Comparison of ENCODE assay signal across 1 cellular context in genomic region chr3:39137991-39138803, GRCh38.
TF ChIP-seq lines count a peak whose summit lies in the region.

No MANE protein-coding gene starts in this region.

TF ChIP-seq in IMR-90, 13 proteins besides CTCF, POLR2A, EP300 and RAD21 (continued from another document):
- no peak for TF ChIP-seq USF2 (IDR thresholded peaks at IDR 0.05; ENCODE audit: low read depth, low read length)
- no peak for TF ChIP-seq CEBPB (IDR thresholded peaks at IDR 0.05; ENCODE audit: low read depth, low read length)
- no peak for TF ChIP-seq MAFK (IDR thresholded peaks at IDR 0.05; ENCODE audit: low read depth, low read length)
- no peak for TF ChIP-seq BHLHE40 (IDR thresholded peaks at IDR 0.05; ENCODE audit: low read depth, low read length)
- TF ChIP-seq NFE2L2 (IDR thresholded peaks at IDR 0.05; ENCODE audit: low read depth, low read length): no peak
- TF ChIP-seq FOS (IDR thresholded peaks at IDR 0.05; ENCODE audit: low read depth, low read length): no peak
- TF ChIP-seq SMC3 (IDR thresholded peaks at IDR 0.05; ENCODE audit: low read depth, low read length): no peak
TF ChIP-seq in IMR-90: peak in this region for 0.
